Comparison of ENCODE assay signal across 20 cellular contexts in the genomic region with DNA sequence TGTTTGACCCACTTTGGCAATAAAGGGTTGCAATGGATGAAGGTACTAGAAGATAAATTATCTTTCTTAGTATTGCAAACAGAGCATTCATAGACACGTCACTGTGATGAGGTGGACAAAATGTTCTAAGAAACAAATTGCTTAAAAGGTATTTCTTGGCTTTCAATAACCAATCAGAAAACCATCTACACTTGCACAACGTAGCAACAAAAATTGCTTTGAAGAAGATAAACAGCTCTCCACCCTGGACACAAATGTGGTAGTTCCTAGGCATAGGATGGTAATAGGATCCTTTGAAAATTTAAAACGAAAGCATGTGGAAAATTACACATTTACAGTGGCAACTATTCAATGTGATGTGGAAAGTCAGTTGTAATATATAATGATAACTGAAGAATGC.
DNase-seq lines count a peak whose midpoint lies in the region; ATAC-seq, FAIRE-seq and TF ChIP-seq lines count a peak whose summit lies in the region.
"Had no signal": no experiment of that assay in that cellular context is flagged by ENCODE, and none has a peak within 500 bp of the region (broad histone marks: within the 10 kb centered on the region; RNA-seq: fewer than 3 reads in every experiment).

No MANE protein-coding gene starts in this region.

- peak; percentile 85 for ATAC-seq in sciatic nerve

- FAIRE-seq in bronchial epithelial cell (lab: Jason Lieb, UNC): no peak
- FAIRE-seq: H1 had no signal

- no peak overlapping the region for H3K27ac Mint-ChIP-seq in Calu3 (ENCODE audit: unreplicated experiment)
- H3K27ac Mint-ChIP-seq: CD4-positive, alpha-beta memory T cell had no signal

- intact Hi-C loops in sciatic nerve (cut with DNase I) (loop anchor here (10.0 kb wide), 1 partner anchor 1332 kb away; no protein-coding TSS in a partner anchor), Calu3 (cut with micrococcal nuclease; ENCODE audit: unreplicated experiment) (no loop called here)

- H3K36me3 Mint-ChIP-seq in Calu3 (ENCODE audit: insufficient read depth, unreplicated experiment): no peaks in the 10 kb centered on the region
- H3K36me3 Mint-ChIP-seq: CD4-positive, alpha-beta memory T cell had no signal

- H3K4me3 ChIP-seq in ACC112 (ENCODE audit: low read depth, low read length) (peak overlapping the region; percentile 37; the same call in 1 of the 2 replicates), bronchial epithelial cell (ENCODE audit: low read depth, low read length) (no peak overlapping the region), fibroblast of villous mesenchyme (ENCODE audit: low read depth, low read length) (no peak overlapping the region)
- H3K4me3 ChIP-seq: PC-9 had no signal

- CTCF ChIA-PET in Calu3 (lab: Charles Lee): no interaction called here

- no peak overlapping the region for H3K4me3 Mint-ChIP-seq in Calu3 (ENCODE audit: low read depth, unreplicated experiment)
- H3K4me3 Mint-ChIP-seq: CD4-positive, alpha-beta memory T cell had no signal

- peak overlapping the region; percentile 49 for H3K27ac ChIP-seq in ACC112 (ENCODE audit: low read depth, low read length)
- H3K27ac ChIP-seq: PC-9, RWPE1 had no signal

- H3K27me3 ChIP-seq in ACC112 (ENCODE audit: insufficient read depth, low read length) (no peaks in the 10 kb centered on the region), bronchial epithelial cell (ENCODE audit: control insufficient read depth, insufficient read depth, low read length) (no peaks in the 10 kb centered on the region)

- no peaks in the 10 kb centered on the region for H3K4me1 Mint-ChIP-seq in Calu3 (ENCODE audit: low read depth, unreplicated experiment)
- H3K4me1 Mint-ChIP-seq: CD4-positive, alpha-beta memory T cell had no signal

- no peaks in the 10 kb centered on the region for H3K27me3 Mint-ChIP-seq in Calu3 (ENCODE audit: unreplicated experiment)
- H3K27me3 Mint-ChIP-seq: CD4-positive, alpha-beta memory T cell had no signal

- H3K36me3 ChIP-seq in ACC112 (ENCODE audit: insufficient read depth, low read length) (no peaks in the 10 kb centered on the region), bronchial epithelial cell (ENCODE audit: control insufficient read depth, insufficient read depth, low read length) (no peaks in the 10 kb centered on the region)

- no peaks in the 10 kb centered on the region for H3K4me1 ChIP-seq in ACC112 (ENCODE audit: control insufficient read depth, insufficient read depth, low read length, unreplicated experiment)

- TF ChIP-seq CTCF in bronchial epithelial cell (IDR thresholded peaks at IDR 0.05; ENCODE audit: insufficient read depth, low read length, severe bottlenecking) (no peak), fibroblast of villous mesenchyme (IDR thresholded peaks at IDR 0.05; ENCODE audit: insufficient read depth, low read depth, low read length) (no peak), Calu3 (IDR thresholded peaks at IDR 0.05; ENCODE audit: unreplicated experiment) (no peak)

- BruUV-seq in Calu3 (replicated peaks; lab: Mats Ljungman, UMichigan): no TSS peak

- peak overlapping the region; percentile 40 for H2AFZ ChIP-seq in ACC112 (ENCODE audit: low read length, unreplicated experiment)
- H2AFZ ChIP-seq: PC-9 had no signal

- H3K79me2 ChIP-seq in ACC112 (ENCODE audit: control insufficient read depth, insufficient read depth, low read length, unreplicated experiment): no peaks in the 10 kb centered on the region

- DNase-seq in bronchial epithelial cell (ENCODE audit: low read depth): peak; percentile 4
- DNase-seq in fibroblast of villous mesenchyme (ENCODE audit: low read depth): peak; percentile 85
- DNase-seq in sciatic nerve (ENCODE audit: low spot score): no peak
- DNase-seq in A172 (ENCODE audit: low spot score): no peak
- no peak for DNase-seq in Calu3
- no peak for DNase-seq in pons (ENCODE audit: low spot score)
- DNase-seq in EL: no peak
- DNase-seq: 8988T; CD4-positive, alpha-beta memory T cell; Kasumi-1; MM.1S; NCI-H1092 treated with DMSO at 0.1 percent for 48 hours; NCI-H146; NCI-H2029 treated with DMSO at 0.1 percent for 48 hours; NCI-H2171; NCI-H526; PC-9 had no signal

- H3K9me3 Mint-ChIP-seq in Calu3 (ENCODE audit: low read depth, unreplicated experiment): no peaks in the 10 kb centered on the region

Comparison
In these comparisons a context has a peak if more than half of its experiments do, and no peak if none do; other contexts are left out.
1. DNase-seq: peak in bronchial epithelial cell (single experiment) and fibroblast of villous mesenchyme (single experiment); none in sciatic nerve (single experiment), A172 (single experiment), Calu3 (single experiment), pons (single experiment) and EL (single experiment).